ENCODE assay signal across 15 cellular contexts in genomic region chr10:79556961-79557360, GRCh38. TPM values are rescaled to one million over a fixed set of nuclear protein-coding genes. Genes with fewer than 3 reads are reported as not detected.
DNase-seq lines count a peak whose midpoint lies in the region; ATAC-seq, FAIRE-seq and TF ChIP-seq lines count a peak whose summit lies in the region.
"Not testable (repeated sequence)": the region's sequence is repeated elsewhere in the genome, so short reads cannot be mapped to it uniquely, and the experiment has no call there.
"Had no signal": no experiment of that assay in that cellular context is flagged by ENCODE, and none has a peak within 500 bp of the region (broad histone marks: within the 10 kb centered on the region; RNA-seq: fewer than 3 reads in every experiment).

No MANE protein-coding gene starts in this region.

- not testable (repeated sequence) for H2AK5ac ChIP-seq in neuronal stem cell (ENCODE audit: low read depth, low read length)

- WGBS in A549 (ENCODE audit: missing lambda C conversion rate), result 25% methylated on average over 2 of the region's 3 CpGs
- WGBS in K562 (ENCODE audit: insufficient coverage, low coverage, missing lambda C conversion rate), result 0% methylated on average over 2 of the region's 3 CpGs
- no CpG with 5 or more reads among the region's 3 CpGs for WGBS in neuronal stem cell (ENCODE audit: extremely low coverage in 2 of 2, insufficient read length in 2 of 2, insufficient replicate concordance in 1 of 2), 2 donors

- H3K4me3 ChIP-seq in A549; K562; neuronal stem cell (ENCODE audit: low read length in 2 of 2): not testable (repeated sequence)

- BruUV-seq in K562 (replicated peaks; lab: Mats Ljungman, UMichigan), result not testable (repeated sequence)

- in situ Hi-C loops in G401 (cut with HindIII; ENCODE audit: low sequenced_read_pairs), result not testable (repeated sequence)
- in situ Hi-C loops in K562 (cut with MboI), result loop anchor here (5.0 kb wide), 1 partner anchor 55 kb away; the partner anchor contains the start of gene SFTPA1

- not testable (repeated sequence) for H2BK5ac ChIP-seq in neuronal stem cell (ENCODE audit: low read length)

- ATAC-seq in A549, result peak; percentile 15; a peak in 3 of 6 replicates
- peak; percentile 17 for ATAC-seq in K562
- peak; percentile 25 for ATAC-seq in stimulated activated naive CD8-positive, alpha-beta T cell treated with anti-CD3 and anti-CD28 coated beads, Interleukin-15, amount 100 ng/mL, for 72 hours

- not testable (repeated sequence) for FAIRE-seq in A549 (lab: Jason Lieb, UNC); K562 (lab: Jason Lieb, UNC)
- FAIRE-seq in urothelium cell line (lab: Jason Lieb, UNC), result peak; percentile 17

- not testable (repeated sequence) for TF ChIP-seq CTCF in A549 (IDR thresholded peaks at IDR 0.05); VCaP (conservative IDR thresholded peaks at IDR 0.05); K562 (IDR thresholded peaks at IDR 0.05 in 2 of 3, conservative IDR thresholded peaks at IDR 0.05 in 1 of 3; ENCODE audit: insufficient read depth in 2 of 3, low read depth in 1 of 3, low read length in 3 of 3)

- H3K79me1 ChIP-seq in neuronal stem cell (ENCODE audit: low read depth, low read length), result not testable (repeated sequence)

- H3K9ac ChIP-seq in K562 (ENCODE audit: insufficient read depth in 1 of 2, low read depth in 2 of 2, low read length in 2 of 2), result not testable (repeated sequence)
- H3K9ac ChIP-seq in neuronal stem cell (ENCODE audit: low read depth, low read length, poor library complexity), result peak overlapping the region; percentile 44

- not testable (repeated sequence) for H3K27ac ChIP-seq in A549; K562 (ENCODE audit: extremely low read depth, low read depth, low read length); neuronal stem cell (replicated peaks; ENCODE audit: low read length)
- peak overlapping the region; percentile 96 for H3K27ac ChIP-seq in VCaP

- TF ChIP-seq POLR2A in A549 (IDR thresholded peaks at IDR 0.05; ENCODE audit: low read length); K562 (conservative IDR thresholded peaks at IDR 0.05): not testable (repeated sequence)

- not testable (repeated sequence) for DNase-seq in A549 (ENCODE audit: low read depth in 1 of 2, low spot score in 1 of 2); K562 (ENCODE audit: extremely low read depth in 1 of 4, low spot score in 3 of 4); neuronal stem cell (ENCODE audit: low spot score); stimulated activated naive CD8-positive, alpha-beta T cell treated with anti-CD3 and anti-CD28 coated beads, Interleukin-15, amount 100 ng/mL, for 72 hours; urothelium cell line (ENCODE audit: low spot score)
- DNase-seq in G401 (ENCODE audit: low spot score) (peak; percentile 73), cerebellar cortex (ENCODE audit: low spot score) (peak; percentile 65)

- CTCF ChIA-PET in A549 (lab: Yijun Ruan, JAX); K562 (lab: Yijun Ruan, JAX; ENCODE audit: low intra/inter-chr PET ratio): not testable (repeated sequence)

- not testable (repeated sequence) for H3K4me2 ChIP-seq in A549; K562 (ENCODE audit: insufficient read depth, low read length); neuronal stem cell (ENCODE audit: insufficient read depth, low read length, poor library complexity, severe bottlenecking)

- H2BK12ac ChIP-seq in neuronal stem cell (ENCODE audit: low read length), result not testable (repeated sequence)

- POLR2A ChIA-PET in A549 (lab: Yijun Ruan, JAX); K562 (lab: Yijun Ruan, JAX): not testable (repeated sequence)

- not testable (repeated sequence) for H3K27ac Mint-ChIP-seq in stimulated activated naive CD8-positive, alpha-beta T cell treated with anti-CD3 and anti-CD28 coated beads, Interleukin-15, amount 100 ng/mL, for 72 hours

- H3K36me3 ChIP-seq in K562 (ENCODE audit: control insufficient read depth, insufficient read depth, low read length); neuronal stem cell (replicated peaks in 1 of 2; ENCODE audit: control insufficient read depth in 2 of 2, insufficient read depth in 2 of 2, low read length in 2 of 2): not testable (repeated sequence)

- intact Hi-C loops in K562 (cut with micrococcal nuclease), result loop anchor here (1.0 kb wide), 1 partner anchor 57 kb away; no protein-coding TSS in a partner anchor

- H4K91ac ChIP-seq in neuronal stem cell (ENCODE audit: low read depth, low read length, poor library complexity), result not testable (repeated sequence)

- not testable (repeated sequence) for H3K9me1 ChIP-seq in K562 (ENCODE audit: control insufficient read depth, insufficient read depth, low read length)

- H2AFZ ChIP-seq in K562 (ENCODE audit: low read depth, low read length); neuronal stem cell (ENCODE audit: low read length): not testable (repeated sequence)

- not testable (repeated sequence) for H2BK15ac ChIP-seq in neuronal stem cell (ENCODE audit: low read length)

- H4K20me1 ChIP-seq in K562 (replicated peaks; ENCODE audit: control insufficient read depth, insufficient read depth, low read length), result not testable (repeated sequence)

- H3K18ac ChIP-seq in neuronal stem cell (ENCODE audit: low read length), result not testable (repeated sequence)

- peaks cover 12% of the 10 kb centered on the region for H3K27me3 Mint-ChIP-seq in stimulated activated naive CD8-positive, alpha-beta T cell treated with anti-CD3 and anti-CD28 coated beads, Interleukin-15, amount 100 ng/mL, for 72 hours

- not testable (repeated sequence) for H3K23ac ChIP-seq in neuronal stem cell (ENCODE audit: low read depth, low read length, poor library complexity)

- not testable (repeated sequence) for H3K79me2 ChIP-seq in K562 (ENCODE audit: control insufficient read depth, insufficient read depth, low read length)

- H3K27me3 ChIP-seq in K562 (ENCODE audit: control insufficient read depth in 2 of 2, insufficient read depth in 2 of 2, low read length in 2 of 2), result peaks cover 7 to 45% of the 10 kb centered on the region in 2 experiments; a peak in 3 of 5 replicates
- H3K27me3 ChIP-seq in neuronal stem cell (ENCODE audit: control insufficient read depth in 3 of 3, insufficient read depth in 3 of 3, low read depth in 1 of 3, low read length in 3 of 3), result not testable (repeated sequence)

- not testable (repeated sequence) for H3K4me1 ChIP-seq in A549; K562 (replicated peaks in 1 of 2; ENCODE audit: control insufficient read depth in 2 of 2, insufficient read depth in 2 of 2, low read length in 2 of 2); neuronal stem cell (ENCODE audit: control insufficient read depth in 2 of 2, insufficient read depth in 1 of 2, low read depth in 1 of 2, low read length in 2 of 2)

- H3K4me3 Mint-ChIP-seq in stimulated activated naive CD8-positive, alpha-beta T cell treated with anti-CD3 and anti-CD28 coated beads, Interleukin-15, amount 100 ng/mL, for 72 hours, result not testable (repeated sequence)

- H3K14ac ChIP-seq in neuronal stem cell (ENCODE audit: low read length), result not testable (repeated sequence)

- H3K4ac ChIP-seq in neuronal stem cell (ENCODE audit: low read length), result not testable (repeated sequence)

- not testable (repeated sequence) for H3K4me1 Mint-ChIP-seq in stimulated activated naive CD8-positive, alpha-beta T cell treated with anti-CD3 and anti-CD28 coated beads, Interleukin-15, amount 100 ng/mL, for 72 hours

- TF ChIP-seq RAD21 in A549 (conservative IDR thresholded peaks at IDR 0.05 in 1 of 2, IDR thresholded peaks at IDR 0.05 in 1 of 2); K562 (CRISPR knock-in tag; conservative IDR thresholded peaks at IDR 0.05 in 1 of 2, IDR thresholded peaks at IDR 0.05 in 1 of 2): not testable (repeated sequence)

- not testable (repeated sequence) for H3K9me3 ChIP-seq in A549; K562 (replicated peaks; ENCODE audit: control insufficient read depth, insufficient read depth, low read depth, low read length); neuronal stem cell (replicated peaks in 1 of 2; ENCODE audit: control insufficient read depth in 2 of 2, insufficient read depth in 1 of 2, low read depth in 1 of 2, low read length in 2 of 2)

- H2BK120ac ChIP-seq in neuronal stem cell (ENCODE audit: low read depth, low read length), result not testable (repeated sequence)

- not testable (repeated sequence) for H4K8ac ChIP-seq in neuronal stem cell (ENCODE audit: low read depth, low read length)

- not testable (repeated sequence) for TF ChIP-seq EP300 in A549 (IDR thresholded peaks at IDR 0.05); K562 (IDR thresholded peaks at IDR 0.05; ENCODE audit: low read length)

- H3K9me3 Mint-ChIP-seq in stimulated activated naive CD8-positive, alpha-beta T cell treated with anti-CD3 and anti-CD28 coated beads, Interleukin-15, amount 100 ng/mL, for 72 hours, result not testable (repeated sequence)

RNA-seq across cellular contexts. Expression of gene SFTPA2, which starts 3.2 kb away (rescaled TPM):
- polyA plus RNA-seq in A549 (2011; rRNA removed) (not detected in 2 replicates), A549 (2017; fragmentation: RNase III; extraction: RNeasy Plus Mini Kit Qiagen cat#74134 plus additional on column Dnase treatment) (not detected in 3 replicates), K562 (2011; rRNA removed) (not detected in 2 replicates), K562 (2014; fragmentation: Illumina TruSeq; extraction: Trizol) (not detected in 2 replicates), K562 (2014; fragmentation: Nextera tagmentation; extraction: Ambion mirVana) (not detected), K562 (2014; rRNA removed) (not detected in 2 replicates)
- polyA plus RNA-seq in A549 (2012; cell fraction: cytosol; rRNA removed), result not detected in 2 replicates
- polyA plus RNA-seq in A549 (2012; cell fraction: nucleus; rRNA removed), result not detected in 2 replicates
- not detected in 2 replicates for polyA minus RNA-seq in A549 (2011; rRNA and poly(A)+ RNA removed)
- not detected in 2 replicates for total RNA-seq in G401 (2014; rRNA removed; shearing (Covaris generic))
- total RNA-seq in K562 (2011; cell fraction: chromatin; rRNA removed; ENCODE audit: low replicate concordance), result not detected in 2 replicates
- not detected in 2 replicates for total RNA-seq in K562 (2011; cell fraction: nucleolus; rRNA removed)
- not detected in 2 replicates for total RNA-seq in K562 (2011; cell fraction: nucleoplasm; rRNA removed)
- total RNA-seq in K562 (2014; rRNA removed) (not detected in 2 replicates), K562 (2014; rRNA removed; fragmentation: Illumina TruSeq; extraction: Trizol) (not detected in 2 replicates), K562 (2015; rRNA removed; fragmentation: Illumina TruSeq; extraction: Trizol) (not detected in 2 replicates), K562 (2021) (4.1 and 5.3 TPM in 2 replicates)
- polyA plus RNA-seq in K562 (2011; cell fraction: cytosol; rRNA removed), result not detected in 2 replicates
- not detected in 2 replicates for polyA plus RNA-seq in K562 (2011; cell fraction: nucleus; rRNA removed)
- not detected in 2 replicates for polyA plus RNA-seq in K562 (2012)
- not detected in 2 replicates for polyA minus RNA-seq in K562 (2011; rRNA and poly(A)+ RNA removed)
- not detected in 2 replicates for polyA minus RNA-seq in K562 (2011; cell fraction: cytosol; rRNA and poly(A)+ RNA removed)
- polyA minus RNA-seq in K562 (2011; cell fraction: nucleus; rRNA and poly(A)+ RNA removed), result not detected in 2 replicates
- 0.13 TPM for polyA plus RNA-seq in neuronal stem cell (2013, experiment 1 of 2)
- 0.06 TPM for polyA plus RNA-seq in neuronal stem cell (2013, experiment 2 of 2)
- total RNA-seq: A172; A673; Caco-2; CD4-positive, alpha-beta T cell; CD8-positive, alpha-beta T cell had no signal
- polyA plus RNA-seq: AG04450 had no signal

RNA-seq across cellular contexts. Expression of gene EIF5AL1, which starts 44.6 kb away (rescaled TPM):
- polyA plus RNA-seq in A549 (2011; rRNA removed), result 1.7 and 2.7 TPM in 2 replicates
- 0.66 TPM in 2 replicates for polyA plus RNA-seq in A549 (2012; cell fraction: cytosol; rRNA removed)
- 1.2 and 1.4 TPM in 2 replicates for polyA plus RNA-seq in A549 (2012; cell fraction: nucleus; rRNA removed)
- polyA plus RNA-seq in A549 (2017; fragmentation: RNase III; extraction: RNeasy Plus Mini Kit Qiagen cat#74134 plus additional on column Dnase treatment), result 1.5 to 5.7 TPM (median 4.1 TPM) in 3 replicates
- polyA minus RNA-seq in A549 (2011; rRNA and poly(A)+ RNA removed), result 0.87 and 1.3 TPM in 2 replicates
- 1.6 and 1.7 TPM in 2 replicates for total RNA-seq in G401 (2014; rRNA removed; shearing (Covaris generic))
- total RNA-seq in K562 (2011; cell fraction: chromatin; rRNA removed; ENCODE audit: low replicate concordance), result 0.16 TPM in 1 of 2 replicates, not detected in the other
- total RNA-seq in K562 (2011; cell fraction: nucleolus; rRNA removed), result 0.13 and 0.17 TPM in 2 replicates
- 0.15 and 0.31 TPM in 2 replicates for total RNA-seq in K562 (2011; cell fraction: nucleoplasm; rRNA removed)
- 0.65 and 0.68 TPM in 2 replicates for total RNA-seq in K562 (2014; rRNA removed)
- 0.80 and 0.83 TPM in 2 replicates for total RNA-seq in K562 (2014; rRNA removed; fragmentation: Illumina TruSeq; extraction: Trizol)
- total RNA-seq in K562 (2015; rRNA removed; fragmentation: Illumina TruSeq; extraction: Trizol), result 0.18 and 0.30 TPM in 2 replicates
- 0.27 and 0.31 TPM in 2 replicates for total RNA-seq in K562 (2021)
- 1.6 and 1.8 TPM in 2 replicates for polyA plus RNA-seq in K562 (2011; rRNA removed)
- 0.97 and 1.1 TPM in 2 replicates for polyA plus RNA-seq in K562 (2011; cell fraction: cytosol; rRNA removed)
- 0.20 and 0.35 TPM in 2 replicates for polyA plus RNA-seq in K562 (2011; cell fraction: nucleus; rRNA removed)
- polyA plus RNA-seq in K562 (2012), result 0.54 and 1.1 TPM in 2 replicates
- polyA plus RNA-seq in K562 (2014; fragmentation: Illumina TruSeq; extraction: Trizol), result 3.2 and 3.4 TPM in 2 replicates
- under 1 TPM in 1 of 2 experiments, not detected in 1; 0.03 TPM for polyA plus RNA-seq in K562 (2014; fragmentation: Nextera tagmentation; extraction: Ambion mirVana)
- polyA plus RNA-seq in K562 (2014; rRNA removed), result 0.37 and 0.43 TPM in 2 replicates
- polyA minus RNA-seq in K562 (2011; rRNA and poly(A)+ RNA removed), result 3.2 and 4.7 TPM in 2 replicates
- polyA minus RNA-seq in K562 (2011; cell fraction: cytosol; rRNA and poly(A)+ RNA removed), result 0.64 and 0.67 TPM in 2 replicates
- polyA minus RNA-seq in K562 (2011; cell fraction: nucleus; rRNA and poly(A)+ RNA removed), result under 0.01 and 0.11 TPM in 2 replicates
- polyA plus RNA-seq in neuronal stem cell (2013, experiment 1 of 2), result 0.38 TPM
- 0.39 TPM for polyA plus RNA-seq in neuronal stem cell (2013, experiment 2 of 2)

RNA-seq across cellular contexts. Expression of gene SFTPA1, which starts 53.8 kb away (rescaled TPM):
- not detected in 2 replicates for polyA plus RNA-seq in A549 (2011; rRNA removed)
- polyA plus RNA-seq in A549 (2012; cell fraction: cytosol; rRNA removed), result not detected in 2 replicates
- polyA plus RNA-seq in A549 (2012; cell fraction: nucleus; rRNA removed), result not detected in 2 replicates
- not detected in 3 replicates for polyA plus RNA-seq in A549 (2017; fragmentation: RNase III; extraction: RNeasy Plus Mini Kit Qiagen cat#74134 plus additional on column Dnase treatment)
- polyA minus RNA-seq in A549 (2011; rRNA and poly(A)+ RNA removed), result not detected in 2 replicates
- not detected in 2 replicates for total RNA-seq in G401 (2014; rRNA removed; shearing (Covaris generic))
- total RNA-seq in K562 (2011; cell fraction: chromatin; rRNA removed; ENCODE audit: low replicate concordance), result not detected in 2 replicates
- total RNA-seq in K562 (2011; cell fraction: nucleolus; rRNA removed), result not detected in 2 replicates
- total RNA-seq in K562 (2011; cell fraction: nucleoplasm; rRNA removed), result not detected in 2 replicates
- 0.08 TPM in 1 of 2 replicates, not detected in the other for total RNA-seq in K562 (2014; rRNA removed)
- total RNA-seq in K562 (2014; rRNA removed; fragmentation: Illumina TruSeq; extraction: Trizol), result not detected in 2 replicates
- not detected in 2 replicates for total RNA-seq in K562 (2015; rRNA removed; fragmentation: Illumina TruSeq; extraction: Trizol)
- 3.5 and 5.2 TPM in 2 replicates for total RNA-seq in K562 (2021)
- polyA plus RNA-seq in K562 (2011; rRNA removed), result 0.04 TPM in 1 of 2 replicates, not detected in the other
- polyA plus RNA-seq in K562 (2011; cell fraction: cytosol; rRNA removed), result 0.03 and 0.07 TPM in 2 replicates
- not detected in 2 replicates for polyA plus RNA-seq in K562 (2011; cell fraction: nucleus; rRNA removed)
- polyA plus RNA-seq in K562 (2012), result 0.12 TPM in 1 of 2 replicates, not detected in the other
- polyA plus RNA-seq in K562 (2014; fragmentation: Illumina TruSeq; extraction: Trizol), result not detected in 2 replicates
- polyA plus RNA-seq in K562 (2014; fragmentation: Nextera tagmentation; extraction: Ambion mirVana), result under 1 TPM in 1 of 2 experiments, not detected in 1; 0.11 TPM
- 0.05 TPM in 1 of 2 replicates, not detected in the other for polyA plus RNA-seq in K562 (2014; rRNA removed)
- polyA minus RNA-seq in K562 (2011; rRNA and poly(A)+ RNA removed), result not detected in 2 replicates
- polyA minus RNA-seq in K562 (2011; cell fraction: cytosol; rRNA and poly(A)+ RNA removed), result not detected in 2 replicates
- not detected in 2 replicates for polyA minus RNA-seq in K562 (2011; cell fraction: nucleus; rRNA and poly(A)+ RNA removed)
- not detected for polyA plus RNA-seq in neuronal stem cell (2013, experiment 1 of 2)
- polyA plus RNA-seq in neuronal stem cell (2013, experiment 2 of 2), result not detected
- total RNA-seq: A673; Caco-2; Calu3; CD4-positive, alpha-beta T cell; CD8-positive, alpha-beta T cell had no signal
- polyA plus RNA-seq: AG04450 had no signal
